ENCODE assay signal across 28 cellular contexts in the genomic region with DNA sequence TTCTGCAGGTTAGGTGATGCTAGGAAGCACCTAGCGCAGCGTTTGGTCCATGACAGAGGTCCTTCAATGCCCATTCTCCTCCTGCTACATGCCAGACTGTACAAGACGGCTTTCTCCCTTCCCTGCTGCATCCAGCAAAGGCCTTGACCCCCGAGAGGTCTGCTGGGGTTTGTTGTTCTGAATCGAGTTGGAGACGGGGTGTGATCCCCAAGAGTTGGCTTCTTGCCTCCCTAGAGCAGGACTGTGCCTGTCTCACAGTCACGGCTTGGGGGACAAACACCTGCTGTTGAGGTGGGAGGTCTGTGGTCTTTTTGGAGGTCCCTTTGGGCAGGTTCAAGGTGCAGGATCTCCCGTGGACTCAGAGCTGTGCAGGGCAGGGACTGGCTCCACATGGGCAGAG.
"Had no signal": no experiment of that assay in that cellular context is flagged by ENCODE, and none has a peak within 500 bp of the region (broad histone marks: within the 10 kb centered on the region; RNA-seq: fewer than 3 reads in every experiment).

No MANE protein-coding gene starts in this region.

- ATAC-seq: activated CD4-positive, CD25-positive, alpha-beta regulatory T cell treated with anti-CD3 and anti-CD28 coated beads, Interleukin-2, amount 50 U/mL, for 24 hours; activated CD8-positive, alpha-beta T cell treated with anti-CD3 and anti-CD28 coated beads for 36 hours; activated naive CD8-positive, alpha-beta T cell treated with anti-CD3 and anti-CD28 coated beads, Interleukin-2, amount 50 U/mL, for 24 hours; activated T-cell treated with anti-CD3 and anti-CD28 coated beads, Interleukin-2, amount 50 U/mL, for 4 hours; activated T-helper 17 cell treated with anti-CD3 and anti-CD28 coated beads, Interleukin-2, amount 50 U/mL, for 72 hours; body of pancreas; esophagus mucosa; foreskin keratinocyte; gastrocnemius medialis; T-cell had no signal

- H3K4me3 ChIP-seq: adrenal gland, body of pancreas, colonic mucosa, gastrocnemius medialis had no signal

- DNase-seq: activated B cell treated with CpG ODN at 0.5 μM for 24 hours; activated CD4-positive, alpha-beta T cell treated with anti-CD3 and anti-CD28 coated beads for 48 hours; activated CD4-positive, alpha-beta T cell treated with anti-CD3 and anti-CD28 coated beads, Interleukin-2, amount 50 U/mL, for 1 hour; activated CD4-positive, alpha-beta T cell treated with anti-CD3 and anti-CD28 coated beads, Interleukin-2, amount 50 U/mL, for 48 hours; activated CD8-positive, alpha-beta memory T cell treated with anti-CD3 and anti-CD28 coated beads for 24 hours; activated CD8-positive, alpha-beta T cell treated with anti-CD3 and anti-CD28 coated beads for 36 hours; activated effector memory CD4-positive, alpha-beta T cell treated with Interleukin-2 at 50 U/mL for 16 hours; activated naive CD4-positive, alpha-beta T cell treated with anti-CD3 and anti-CD28 coated beads for 36 hours; activated naive CD8-positive, alpha-beta T cell treated with anti-CD3 and anti-CD28 coated beads for 36 hours; activated naive CD8-positive, alpha-beta T cell treated with anti-CD3 and anti-CD28 coated beads, Interleukin-2, amount 50 U/mL, for 24 hours; activated T-cell treated with anti-CD3 and anti-CD28 coated beads, Interleukin-2, amount 50 U/mL, for 4 hours; adrenal gland; amygdala; body of pancreas; central memory CD4-positive, alpha-beta T cell; cerebellar nuclear complex; colonic mucosa; effector memory CD4-positive, alpha-beta T cell; foreskin keratinocyte; gastrocnemius medialis; glutamatergic neuron; SW 1271; T-cell; T-helper 9 cell had no signal

- H3K27ac ChIP-seq: adrenal gland, body of pancreas, colonic mucosa, foreskin keratinocyte, gastrocnemius medialis had no signal

- H3K9me3 ChIP-seq: body of pancreas, colonic mucosa, gastrocnemius medialis had no signal

- H3K27me3 ChIP-seq: adrenal gland, body of pancreas, colonic mucosa, foreskin keratinocyte had no signal

- H3K36me3 ChIP-seq: adrenal gland, colonic mucosa, gastrocnemius medialis, WERI-Rb-1 had no signal

- H3K4me1 ChIP-seq: adrenal gland, body of pancreas, colonic mucosa, foreskin keratinocyte, gastrocnemius medialis had no signal
